8 cellular contexts compared by ENCODE assay signal in genomic region chr17:82242977-82243647, GRCh38. TPM values are rescaled to one million over a fixed set of nuclear protein-coding genes. Genes with fewer than 3 reads are reported as not detected.
A peak's percentile ranks its signal among the peaks of the same experiment; 100 is the strongest.
DNase-seq lines count a peak whose midpoint lies in the region; TF ChIP-seq lines count a peak whose summit lies in the region.

No MANE protein-coding gene starts in this region.

- no peaks in the 10 kb centered on the region for H3K9me3 Mint-ChIP-seq in immature natural killer cell

- H3K27ac Mint-ChIP-seq in immature natural killer cell = peak overlapping the region; percentile 12 to 91 (median 54)

- H3K4me3 Mint-ChIP-seq in immature natural killer cell = peak overlapping the region in 1 of 5 donors; percentile 6

- H3K27me3 Mint-ChIP-seq in immature natural killer cell (ENCODE audit: low read depth in 3 of 3) = peaks cover 18 to 83% (median 74%) of the 10 kb centered on the region in 3 donors

- peak overlapping the region; percentile 91 for H3K27ac ChIP-seq in HL-60 (replicated peaks)
- H3K27ac ChIP-seq in PC-9 = no peak overlapping the region

- H3K27me3 ChIP-seq in HL-60 (ENCODE audit: insufficient read depth, poor library complexity, severe bottlenecking) (no peaks in the 10 kb centered on the region), PC-9 (ENCODE audit: insufficient read depth, low read depth) (no peaks in the 10 kb centered on the region)

- H3K9me3 ChIP-seq in PC-9 (ENCODE audit: insufficient read depth, low read depth) = no peaks in the 10 kb centered on the region

- peaks cover 17 to 27% (median 19%) of the 10 kb centered on the region in 3 donors for H3K36me3 Mint-ChIP-seq in immature natural killer cell

- CTCF ChIA-PET in PC-9 (lab: Charles Lee) = interaction anchor here (0.8 kb wide), 1 partner anchor 42 kb away, joined by 3 read pairs; no protein-coding TSS in a partner anchor

- TF ChIP-seq CTCF in HL-60 (IDR thresholded peaks at IDR 0.05; ENCODE audit: insufficient read depth, low read length) = no peak
- TF ChIP-seq CTCF in PC-9 (conservative IDR thresholded peaks at IDR 0.05) = no peak

- H4K20me1 ChIP-seq in PC-9 (ENCODE audit: insufficient read depth) = peaks cover 87% of the 10 kb centered on the region

- POLR2A ChIA-PET in PC-9 (lab: Charles Lee; ENCODE audit: unreplicated experiment) = interaction anchor here (0.6 kb wide), 1 partner anchor 177 kb away, joined by 3 read pairs; no protein-coding TSS in a partner anchor

- peaks cover 92% of the 10 kb centered on the region for H3F3A ChIP-seq in PC-9 (ENCODE audit: insufficient read depth, low read depth)

- intact Hi-C loops in PC-9 (cut with micrococcal nuclease; ENCODE audit: unreplicated experiment) = loop anchor here (5.0 to 10.0 kb wide), 2 partner anchors 36 to 208 kb away; partner anchors contain the start of genes DCXR and RAC3

- no peaks in the 10 kb centered on the region for H3K9me2 ChIP-seq in PC-9 (ENCODE audit: insufficient read depth)

- BruUV-seq in PC-9 (replicated peaks; lab: Mats Ljungman, UMichigan) = no TSS peak

- 0 out of 2 replicates have a peak, but pooled peaks cover 6% of the 10 kb centered on the region for H3K36me3 ChIP-seq in PC-9 (ENCODE audit: low read depth)

- DNase-seq in HL-60 (ENCODE audit: low read depth in 1 of 2, low spot score in 1 of 2) (peak in 1 of 2 experiments; percentile 61), astrocyte of the hippocampus (ENCODE audit: low read depth, low spot score) (peak; percentile 89), immature natural killer cell (no peak), superior temporal gyrus (ENCODE audit: extremely low spot score) (peak; percentile 88), NCI-H1436 (lab: John Stamatoyannopoulos, UW) (no peak), PC-9 (no peak), NCI-H187 (lab: John Stamatoyannopoulos, UW) (no peak), NCI-H2029 treated with DMSO at 0.1 percent for 48 hours (lab: John Stamatoyannopoulos, UW) (no peak)

- H3K4me1 ChIP-seq in PC-9 (replicated peaks; ENCODE audit: insufficient read depth) = peaks cover 28% of the 10 kb centered on the region

- peaks cover 72 to 78% of the 10 kb centered on the region in 2 donors for H3K4me1 Mint-ChIP-seq in immature natural killer cell

- 0 out of 2 replicates have a peak, but pooled peaks cover 4% of the 10 kb centered on the region for H3K79me2 ChIP-seq in PC-9 (ENCODE audit: low read depth)

- no peak overlapping the region for H2AFZ ChIP-seq in PC-9

- no peak overlapping the region for H3K4me2 ChIP-seq in PC-9

- H3K4me3 ChIP-seq in HL-60 (replicated peaks; ENCODE audit: insufficient read depth, low read length) = no peak overlapping the region
- no peak overlapping the region for H3K4me3 ChIP-seq in PC-9

RNA-seq across cellular contexts. Expression of gene SLC16A3, which starts 14.3 kb away (rescaled TPM):
- 10 to 100 TPM in 1 of 3 donors, 1 to 10 TPM in 2; 5.8 to 12.2 (median 6.8) TPM for polyA plus RNA-seq in immature natural killer cell
- total RNA-seq in PC-9 (2021) = 157 and 198 TPM in 2 replicates

RNA-seq across cellular contexts. Expression of gene CSNK1D, which starts 30.4 kb away (rescaled TPM):
- polyA plus RNA-seq in immature natural killer cell = 100 to 1,000 TPM in 1 of 3 donors, 10 to 100 TPM in 2; 48.9 to 130 (median 55.9) TPM
- total RNA-seq in PC-9 (2021) = 151 and 181 TPM in 2 replicates

RNA-seq across cellular contexts. Expression of gene CCDC57, which starts 30.5 kb away (rescaled TPM):
- 10 to 100 TPM; 27.7 to 65.8 (median 28.8) TPM for polyA plus RNA-seq in immature natural killer cell
- total RNA-seq in PC-9 (2021) = 138 and 140 TPM in 2 replicates

Comparison
In these comparisons a context has a peak if more than half of its experiments do, and no peak if none do; other contexts are left out.
1. DNase-seq: peak in astrocyte of the hippocampus (single experiment) and superior temporal gyrus (single experiment); none in immature natural killer cell (0 of 3), NCI-H1436 (single experiment), PC-9 (0 of 2), NCI-H187 (0 of 2) and NCI-H2029 treated with DMSO at 0.1 percent for 48 hours (single experiment).